Comparison of ENCODE assay signal across 9 cellular contexts in genomic region chr22:37566329-37566837, GRCh38. TPM values are rescaled to one million over a fixed set of nuclear protein-coding genes. Genes with fewer than 3 reads are reported as not detected.
DNase-seq lines count a peak whose midpoint lies in the region; TF ChIP-seq lines count a peak whose summit lies in the region.
"Had no signal": no experiment of that assay in that cellular context is flagged by ENCODE, and none has a peak within 500 bp of the region (broad histone marks: within the 10 kb centered on the region; RNA-seq: fewer than 3 reads in every experiment).

No MANE protein-coding gene starts in this region.

- intact Hi-C loops in spleen (cut with DNase I; ENCODE audit: low total_unique reads) = no loop called here

- no peak for TF ChIP-seq CTCF in GM10266 (IDR thresholded peaks at IDR 0.05; ENCODE audit: control insufficient read depth, insufficient read depth, low read depth, missing control alignments)
- TF ChIP-seq CTCF in spleen (IDR thresholded peaks at IDR 0.05 in 8 of 11, conservative IDR thresholded peaks at IDR 0.05 in 3 of 11) = no peak
- TF ChIP-seq CTCF in WERI-Rb-1 (IDR thresholded peaks at IDR 0.05; ENCODE audit: low read depth, low read length) = no peak

- TF ChIP-seq POLR2A in spleen (IDR thresholded peaks at IDR 0.05) = no peak

- peaks cover 5 to 25% of the 10 kb centered on the region in 2 donors for H3K36me3 ChIP-seq in esophagus (ENCODE audit: control insufficient read depth in 2 of 2, insufficient read depth in 2 of 2, low read length in 1 of 2)
- peaks cover 0 to 18% (median 0%) of the 10 kb centered on the region in 6 donors for H3K36me3 ChIP-seq in spleen
- H3K36me3 ChIP-seq in WERI-Rb-1 = 0 out of 2 replicates have a peak, but pooled peaks cover 3% of the 10 kb centered on the region
- H3K36me3 ChIP-seq in SJCRH30 = peaks cover 13% of the 10 kb centered on the region

- peak; percentile 47 for DNase-seq in GM10266 (ENCODE audit: extremely low spot score)
- peak; percentile 18 to 21 for DNase-seq in activated CD8-positive, alpha-beta memory T cell treated with anti-CD3 and anti-CD28 coated beads for 4 hours (ENCODE audit: low read depth in 2 of 2)
- DNase-seq in spleen = peak; percentile 91
- DNase-seq in WERI-Rb-1 = no peak
- no peak for DNase-seq in DMS53 treated with DMSO at 0.1 percent for 48 hours (lab: John Stamatoyannopoulos, UW; ENCODE audit: unreplicated experiment)
- no peak for DNase-seq in NCI-H187 (lab: John Stamatoyannopoulos, UW)
- DNase-seq in SJCRH30 = no peak

- 61 to 65% methylated on average over 27 to 28 of the region's 28 CpGs for WGBS in esophagus, 2 donors
- WGBS in spleen, 5 donors = 18 to 48% (median 22%) methylated on average over 14 to 28 of the region's 28 CpGs

- H3K27me3 ChIP-seq in esophagus (ENCODE audit: control insufficient read depth in 1 of 2, insufficient read depth in 2 of 2, low read length in 2 of 2) = no peaks in the 10 kb centered on the region
- H3K27me3 ChIP-seq in spleen (replicated peaks in 1 of 7) = peaks cover 0 to 50% (median 12%) of the 10 kb centered on the region in 7 donors
- H3K27me3 ChIP-seq in WERI-Rb-1 (ENCODE audit: insufficient read depth, low read depth, severe bottlenecking) = peaks cover 2% of the 10 kb centered on the region
- H3K27me3 ChIP-seq in SJCRH30 = no peaks in the 10 kb centered on the region

- H3K4me3 ChIP-seq in esophagus (ENCODE audit: low read depth in 1 of 2, low read length in 2 of 2) = no peak overlapping the region
- peak overlapping the region in 3 of 8 donors; percentile 3 to 53 (median 9) for H3K4me3 ChIP-seq in spleen
- H3K4me3 ChIP-seq in WERI-Rb-1 (ENCODE audit: low read depth, low read length) = no peak overlapping the region
- H3K4me3 ChIP-seq in SJCRH30 = no peak overlapping the region

- H3K27ac ChIP-seq in esophagus (ENCODE audit: low read depth in 2 of 2, low read length in 1 of 2) = peak overlapping the region; percentile 35 to 79
- H3K27ac ChIP-seq in spleen = peak overlapping the region; percentile 19 to 90 (median 64)
- H3K27ac ChIP-seq in WERI-Rb-1 = no peak overlapping the region
- H3K27ac ChIP-seq in SJCRH30 = no peak overlapping the region

- H3K4me1 ChIP-seq in esophagus (ENCODE audit: control insufficient read depth in 2 of 2, insufficient read depth in 2 of 2, low read length in 1 of 2) (peaks cover 16 to 49% of the 10 kb centered on the region in 2 donors), spleen (peaks cover 26 to 78% (median 54%) of the 10 kb centered on the region in 6 donors), SJCRH30 (peaks cover 14% of the 10 kb centered on the region)

- H3K9me3 ChIP-seq in esophagus (ENCODE audit: control insufficient read depth in 2 of 2, insufficient read depth in 1 of 2, low read depth in 1 of 2, low read length in 1 of 2) = no peaks in the 10 kb centered on the region
- H3K9me3 ChIP-seq in spleen = no peaks in the 10 kb centered on the region
- no peaks in the 10 kb centered on the region for H3K9me3 ChIP-seq in WERI-Rb-1 (ENCODE audit: severe bottlenecking)
- H3K9me3 ChIP-seq in SJCRH30 (replicated peaks) = no peaks in the 10 kb centered on the region

RNA-seq across cellular contexts. Expression of gene CDC42EP1, which starts 6.1 kb away (rescaled TPM):
- polyA plus RNA-seq in esophagus = 10 to 100 TPM; 50.1 to 64.3 TPM
- 10 to 100 TPM; 13.2 to 35.7 (median 22.4) TPM for total RNA-seq in spleen
- polyA plus RNA-seq in spleen = 10 to 100 TPM in 1 of 3 donors, 1 to 10 TPM in 2; 4.6 to 13.7 (median 4.8) TPM
- total RNA-seq in SJCRH30 (2014; rRNA removed; shearing (Covaris generic)) = 11.9 and 12.4 TPM in 2 replicates

RNA-seq across cellular contexts. Expression of gene LGALS2, which starts 13.5 kb away (rescaled TPM):
- 1 to 10 TPM in 1 of 2 donors, under 1 TPM in 1; 0.20 to 1.3 TPM for polyA plus RNA-seq in esophagus
- total RNA-seq in spleen = 10 to 100 TPM in 5 of 7 donors, 1 to 10 TPM in 1, not detected in 1; 3.9 to 22.8 (median 12.8) TPM
- 10 to 100 TPM; 21.1 to 41.8 (median 25.5) TPM for polyA plus RNA-seq in spleen
- total RNA-seq in SJCRH30 (2014; rRNA removed; shearing (Covaris generic)) = not detected in 2 replicates
- total RNA-seq: activated T-helper 2 cell treated with anti-CD3 and anti-CD28 coated beads, Interferon-gamma antibody, Interleukin-2, Interleukin-4, amounts not matched to agents 10 μg/mL and 5 μg/mL and 100 μg/mL, durations not matched to agents 14 hours and 24 hours and 36 hours had no signal

RNA-seq across cellular contexts. Expression of gene GGA1, which starts 42.3 kb away (rescaled TPM):
- polyA plus RNA-seq in esophagus = 10 to 100 TPM; 34.2 to 55.6 TPM
- total RNA-seq in spleen = 100 to 1,000 TPM in 1 of 7 donors, 10 to 100 TPM in 6; 67.6 to 115 (median 82.6) TPM
- 100 to 1,000 TPM in 2 of 3 donors, 10 to 100 TPM in 1; 43.4 to 134 (median 121) TPM for polyA plus RNA-seq in spleen
- total RNA-seq in SJCRH30 (2014; rRNA removed; shearing (Covaris generic)) = 25.1 and 34.1 TPM in 2 replicates

RNA-seq across cellular contexts. Expression of gene CARD10, which starts 47.2 kb away (rescaled TPM):
- polyA plus RNA-seq in esophagus (10 to 100 TPM; 13.0 to 13.1 TPM), spleen (1 to 10 TPM; 2.5 to 9.1 (median 5.7) TPM)
- 10 to 100 TPM in 4 of 7 donors, 1 to 10 TPM in 3; 6.9 to 12.5 (median 11.3) TPM for total RNA-seq in spleen
- 28.9 and 30.9 TPM in 2 replicates for total RNA-seq in SJCRH30 (2014; rRNA removed; shearing (Covaris generic))
- total RNA-seq: activated T-helper 2 cell treated with anti-CD3 and anti-CD28 coated beads, Interferon-gamma antibody, Interleukin-2, Interleukin-4, amounts not matched to agents 10 μg/mL and 5 μg/mL and 100 μg/mL, durations not matched to agents 14 hours and 24 hours and 36 hours had no signal

Comparison
In these comparisons a context has a peak if more than half of its experiments do, and no peak if none do; other contexts are left out.
1. DNase-seq: peak in GM10266 (single experiment), activated CD8-positive, alpha-beta memory T cell treated with anti-CD3 and anti-CD28 coated beads for 4 hours (2 of 2) and spleen (single experiment); none in WERI-Rb-1 (single experiment), DMS53 treated with DMSO at 0.1 percent for 48 hours (single experiment), NCI-H187 (0 of 2) and SJCRH30 (0 of 2).
2. H3K27ac ChIP-seq: peak in esophagus (2 of 2) and spleen (8 of 8); none in WERI-Rb-1 (single experiment) and SJCRH30 (single experiment).